ENCODE assay signal across 8 cellular contexts in the genomic region with DNA sequence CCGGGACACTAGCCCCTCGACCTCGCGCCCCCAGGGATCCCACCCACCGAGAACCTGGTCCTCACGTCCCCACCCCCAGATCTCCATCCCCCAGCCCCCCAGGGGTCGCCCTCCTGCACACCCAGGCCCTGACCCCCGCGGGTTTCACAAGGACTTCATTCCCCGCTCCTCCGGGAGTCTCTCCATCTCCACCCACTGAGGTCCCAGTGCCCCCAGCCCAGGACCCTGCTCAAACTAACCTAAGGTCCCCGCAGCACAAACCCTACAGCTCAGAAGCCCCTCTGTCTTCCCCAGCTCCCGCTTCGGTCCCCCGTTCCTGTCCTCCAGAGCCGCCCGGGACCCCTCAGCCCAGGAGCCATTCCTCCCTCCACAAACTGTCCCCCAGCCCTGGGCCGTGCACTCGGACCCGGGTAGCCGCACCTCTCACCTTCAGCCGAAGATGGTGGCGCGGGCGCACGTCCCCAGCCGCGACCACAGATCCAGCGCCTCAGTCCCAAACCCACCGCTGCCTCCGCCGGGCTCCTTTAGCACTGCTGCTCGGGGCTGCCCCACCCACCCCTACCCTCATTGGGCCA. TPM values are rescaled to one million over a fixed set of nuclear protein-coding genes. Genes with fewer than 3 reads are reported as not detected.
DNase-seq lines count a peak whose midpoint lies in the region; ATAC-seq, FAIRE-seq and TF ChIP-seq lines count a peak whose summit lies in the region.

A gene (minus strand): TSS at position 499 of the 575 bp plus-strand sequence. CDS start 7,479 bp downstream, outside the sequence.

- H4K20me1 ChIP-seq in SK-N-SH (ENCODE audit: insufficient read depth), result peaks cover 17% of the 10 kb centered on the region

- TF ChIP-seq CTCF in GM12872 (IDR thresholded peaks at IDR 0.05; ENCODE audit: insufficient read depth, low read depth, low read length), result peak; percentile 24; the same call in 1 of the 3 replicates
- TF ChIP-seq CTCF in SK-N-SH (IDR thresholded peaks at IDR 0.05), result 0 out of 2 replicates have a peak, but pooled peaks have one; percentile 8
- no peak for TF ChIP-seq CTCF in fibroblast of pulmonary artery (IDR thresholded peaks at IDR 0.05; ENCODE audit: low read length, missing control alignments)

- CTCF ChIA-PET in SK-N-SH (lab: Yijun Ruan, JAX), result interaction anchor here (0.7 to 1.4 kb wide), 10 partner anchors 10 to 247 kb away, joined by 3 to 11 read pairs (median 4); no protein-coding TSS in a partner anchor

- peak within 1 kb of the TSS; percentile 98 for H2AFZ ChIP-seq in SK-N-SH (ENCODE audit: low read depth)

- H3K27me3 ChIP-seq in SK-N-SH (ENCODE audit: insufficient read depth), result no peaks in the 10 kb centered on the region

- H3K36me3 ChIP-seq in SK-N-SH (replicated peaks in 1 of 2; ENCODE audit: control insufficient read depth in 1 of 2, insufficient read depth in 2 of 2, low read length in 1 of 2), result no peaks in the 10 kb centered on the region

- FAIRE-seq in GM19239 (lab: Jason Lieb, UNC), result no peak

- no peak for TF ChIP-seq EP300 in SK-N-SH (IDR thresholded peaks at IDR 0.05; ENCODE audit: borderline replicate concordance in 1 of 2, low read depth in 1 of 2, low read length in 1 of 2)

- peak; percentile 18; the same call in 1 of the 2 replicates for TF ChIP-seq RAD21 in SK-N-SH (IDR thresholded peaks at IDR 0.05; ENCODE audit: low read length)

- H3K9ac ChIP-seq in SK-N-SH, result peak within 1 kb of the TSS; percentile 92

- H3F3A ChIP-seq in SK-N-SH (replicated peaks; ENCODE audit: insufficient read depth), result peaks cover 6% of the 10 kb centered on the region

- H3K4me3 ChIP-seq in SK-N-SH (ENCODE audit: low read depth in 2 of 2, low read length in 1 of 2), result peak within 1 kb of the TSS; percentile 93 to 94
- H3K4me3 ChIP-seq in fibroblast of pulmonary artery (replicated peaks; ENCODE audit: low read depth, low read length), result peak within 1 kb of the TSS; percentile 95

- ATAC-seq in HG02884 (IDR thresholded peaks at IDR 0.05; ENCODE audit: unreplicated experiment) (no peak), HG02981 (IDR thresholded peaks at IDR 0.05; ENCODE audit: unreplicated experiment) (no peak)

- peaks cover 10 to 13% of the 10 kb centered on the region in 2 experiments; a peak in 3 of 4 replicates for H3K4me1 ChIP-seq in SK-N-SH (ENCODE audit: control insufficient read depth in 1 of 2, insufficient read depth in 2 of 2, low read depth in 1 of 2, low read length in 1 of 2)

- H3K9me2 ChIP-seq in SK-N-SH, result no peaks in the 10 kb centered on the region

- POLR2A ChIA-PET in SK-N-SH (lab: Yijun Ruan, JAX), result interaction anchor here (0.8 to 1.5 kb wide), 4 partner anchors 67 to 254 kb away, joined by 3 to 5 read pairs (median 4); a partner anchor contains a TSS

- peaks cover 51% of the 10 kb centered on the region for H3K79me2 ChIP-seq in SK-N-SH (ENCODE audit: insufficient read depth)

- 0% methylated on average over 11 of the region's 33 CpGs for WGBS in SK-N-SH (ENCODE audit: low lambda C conversion rate)

- H3K27ac ChIP-seq in SK-N-SH (ENCODE audit: low read depth in 2 of 2, low read length in 1 of 2), result peak within 1 kb of the TSS; percentile 70 to 88

- no peaks in the 10 kb centered on the region for H3K9me3 ChIP-seq in SK-N-SH

- H3K4me2 ChIP-seq in SK-N-SH, result peak within 1 kb of the TSS; percentile 96

- no peak for DNase-seq in SK-N-SH
- no peak for DNase-seq in fibroblast of pulmonary artery (ENCODE audit: low read depth)
- no peak for DNase-seq in occipital lobe (lab: John Stamatoyannopoulos, UW)
- no peak for DNase-seq in RPMI8226
- no peak for DNase-seq in GM19239 (ENCODE audit: insufficient read length, low spot score)

TF ChIP-seq in SK-N-SH, 30 proteins besides CTCF, POLR2A, EP300 and RAD21:
- TF ChIP-seq SMC3 (IDR thresholded peaks at IDR 0.05; ENCODE audit: low read depth, low read length), result no peak
- TF ChIP-seq RXRA (IDR thresholded peaks at IDR 0.05; ENCODE audit: borderline replicate concordance, low read depth), result no peak
- TF ChIP-seq, protein P1, sequence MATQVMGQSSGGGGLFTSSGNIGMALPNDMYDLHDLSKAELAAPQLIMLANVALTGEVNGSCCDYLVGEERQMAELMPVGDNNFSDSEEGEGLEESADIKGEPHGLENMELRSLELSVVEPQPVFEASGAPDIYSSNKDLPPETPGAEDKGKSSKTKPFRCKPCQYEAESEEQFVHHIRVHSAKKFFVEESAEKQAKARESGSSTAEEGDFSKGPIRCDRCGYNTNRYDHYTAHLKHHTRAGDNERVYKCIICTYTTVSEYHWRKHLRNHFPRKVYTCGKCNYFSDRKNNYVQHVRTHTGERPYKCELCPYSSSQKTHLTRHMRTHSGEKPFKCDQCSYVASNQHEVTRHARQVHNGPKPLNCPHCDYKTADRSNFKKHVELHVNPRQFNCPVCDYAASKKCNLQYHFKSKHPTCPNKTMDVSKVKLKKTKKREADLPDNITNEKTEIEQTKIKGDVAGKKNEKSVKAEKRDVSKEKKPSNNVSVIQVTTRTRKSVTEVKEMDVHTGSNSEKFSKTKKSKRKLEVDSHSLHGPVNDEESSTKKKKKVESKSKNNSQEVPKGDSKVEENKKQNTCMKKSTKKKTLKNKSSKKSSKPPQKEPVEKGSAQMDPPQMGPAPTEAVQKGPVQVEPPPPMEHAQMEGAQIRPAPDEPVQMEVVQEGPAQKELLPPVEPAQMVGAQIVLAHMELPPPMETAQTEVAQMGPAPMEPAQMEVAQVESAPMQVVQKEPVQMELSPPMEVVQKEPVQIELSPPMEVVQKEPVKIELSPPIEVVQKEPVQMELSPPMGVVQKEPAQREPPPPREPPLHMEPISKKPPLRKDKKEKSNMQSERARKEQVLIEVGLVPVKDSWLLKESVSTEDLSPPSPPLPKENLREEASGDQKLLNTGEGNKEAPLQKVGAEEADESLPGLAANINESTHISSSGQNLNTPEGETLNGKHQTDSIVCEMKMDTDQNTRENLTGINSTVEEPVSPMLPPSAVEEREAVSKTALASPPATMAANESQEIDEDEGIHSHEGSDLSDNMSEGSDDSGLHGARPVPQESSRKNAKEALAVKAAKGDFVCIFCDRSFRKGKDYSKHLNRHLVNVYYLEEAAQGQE (IDR thresholded peaks at IDR 0.05; ENCODE audit: low read depth, low read length), result 0 out of 2 replicates have a peak, but pooled peaks have one; percentile 2
- no peak for TF ChIP-seq ELF1 (IDR thresholded peaks at IDR 0.05)
- 0 out of 2 replicates have a peak, but pooled peaks have one; percentile 67 for TF ChIP-seq SIN3A (IDR thresholded peaks at IDR 0.05; ENCODE audit: borderline replicate concordance, low read depth, low read length)
- peak; percentile 51 for TF ChIP-seq TAF1 (IDR thresholded peaks at IDR 0.05; ENCODE audit: borderline replicate concordance, low read depth, low read length)
- TF ChIP-seq POLR2AphosphoS5 (IDR thresholded peaks at IDR 0.05; ENCODE audit: low read depth, low read length), result peak; percentile 36; the same call in 1 of the 2 replicates

RNA-seq across cellular contexts. Expression of the gene that starts here (rescaled TPM):
- 58.3 and 64.2 TPM in 2 replicates for polyA plus RNA-seq in SK-N-SH (2012; rRNA removed)
- 29.7 and 42.0 TPM in 2 replicates for polyA plus RNA-seq in SK-N-SH (2012; cell fraction: cytosol; rRNA removed)
- 80.5 and 101 TPM in 2 replicates for polyA plus RNA-seq in SK-N-SH (2012; cell fraction: nucleus; rRNA removed)
- total RNA-seq in occipital lobe, result 142 TPM
